6 cellular contexts compared by ENCODE assay signal in the genomic region with DNA sequence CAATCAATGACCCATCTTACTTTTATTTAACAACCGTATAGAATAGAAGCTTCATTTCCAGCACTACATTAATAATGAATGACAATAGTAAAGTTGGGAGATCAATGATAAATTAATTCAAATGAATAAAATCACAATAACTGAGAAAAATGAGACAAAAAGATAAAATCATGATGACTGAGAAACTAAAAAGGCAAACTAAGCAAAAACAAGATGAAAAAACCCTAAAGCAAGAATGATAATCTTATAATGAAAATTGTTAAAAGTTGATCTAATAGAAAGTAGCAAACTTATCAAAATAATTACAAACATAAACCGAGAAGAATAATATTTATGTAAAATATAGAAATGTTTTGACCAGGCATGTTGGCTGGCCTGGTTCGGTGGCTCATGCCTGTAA.
"Had no signal": no experiment of that assay in that cellular context is flagged by ENCODE, and none has a peak within 500 bp of the region (broad histone marks: within the 10 kb centered on the region; RNA-seq: fewer than 3 reads in every experiment).

No MANE protein-coding gene starts in this region.

- FAIRE-seq: HTR-8/SVneo had no signal

- H3K27ac ChIP-seq: GM23248 had no signal

- H2AFZ ChIP-seq: GM23248 had no signal

- DNase-seq: GM23248, GOT3, H9, HCEC 1CT, KG1 had no signal

- H3K4me3 ChIP-seq: GM23248 had no signal
